1 cellular context compared by ENCODE assay signal in the genomic region with DNA sequence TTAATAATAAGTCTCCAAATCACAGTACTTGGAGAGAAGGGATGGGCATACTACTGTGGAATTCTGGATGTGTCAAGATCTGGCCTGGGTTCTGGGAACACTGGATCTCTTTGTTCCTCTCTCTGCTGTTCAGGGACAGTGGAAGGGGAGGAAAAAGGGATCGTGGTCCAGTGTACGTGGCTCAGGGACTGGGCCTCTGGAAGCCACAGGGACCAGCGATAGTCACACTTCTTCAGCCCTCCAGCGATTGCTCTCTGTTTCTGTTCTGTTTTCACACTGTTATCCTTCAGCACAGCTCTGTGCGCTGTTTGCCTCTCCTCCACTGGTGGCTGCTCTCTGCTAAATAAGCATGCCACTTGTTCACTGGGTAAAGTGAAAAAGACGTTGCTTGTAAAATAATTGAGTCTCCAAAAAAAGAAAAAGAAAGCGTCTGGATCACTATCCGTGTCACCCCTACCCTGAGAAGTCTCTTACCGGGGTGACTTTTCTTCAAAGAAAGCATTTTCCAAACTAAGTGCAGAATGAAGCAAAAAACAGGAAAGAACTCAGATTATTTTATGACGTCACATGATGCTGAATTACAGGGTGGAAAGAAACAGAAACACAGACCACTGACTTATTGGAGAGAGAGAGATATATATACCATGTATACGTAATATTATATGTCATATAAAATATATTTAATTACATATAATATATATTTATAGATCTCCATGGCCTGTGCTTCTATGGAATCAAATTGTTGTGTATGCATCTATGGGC.
TF ChIP-seq lines count a peak whose summit lies in the region.

No MANE protein-coding gene starts in this region.

TF ChIP-seq in IMR-90, 13 proteins besides CTCF, POLR2A, EP300 and RAD21:
- TF ChIP-seq, protein P1, sequence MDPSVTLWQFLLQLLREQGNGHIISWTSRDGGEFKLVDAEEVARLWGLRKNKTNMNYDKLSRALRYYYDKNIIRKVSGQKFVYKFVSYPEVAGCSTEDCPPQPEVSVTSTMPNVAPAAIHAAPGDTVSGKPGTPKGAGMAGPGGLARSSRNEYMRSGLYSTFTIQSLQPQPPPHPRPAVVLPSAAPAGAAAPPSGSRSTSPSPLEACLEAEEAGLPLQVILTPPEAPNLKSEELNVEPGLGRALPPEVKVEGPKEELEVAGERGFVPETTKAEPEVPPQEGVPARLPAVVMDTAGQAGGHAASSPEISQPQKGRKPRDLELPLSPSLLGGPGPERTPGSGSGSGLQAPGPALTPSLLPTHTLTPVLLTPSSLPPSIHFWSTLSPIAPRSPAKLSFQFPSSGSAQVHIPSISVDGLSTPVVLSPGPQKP (IDR thresholded peaks at IDR 0.05; ENCODE audit: borderline replicate concordance, low read depth, low read length), result no peak
- TF ChIP-seq RFX5 (IDR thresholded peaks at IDR 0.05; ENCODE audit: low read depth, low read length), result no peak
- TF ChIP-seq RCOR1 (IDR thresholded peaks at IDR 0.05; ENCODE audit: insufficient replicate concordance, low read length), result no peak
- no peak for TF ChIP-seq MAZ (IDR thresholded peaks at IDR 0.05; ENCODE audit: borderline replicate concordance, low read depth, low read length)
- no peak for TF ChIP-seq NFE2L2 (IDR thresholded peaks at IDR 0.05; ENCODE audit: low read depth, low read length)
- no peak for TF ChIP-seq USF2 (IDR thresholded peaks at IDR 0.05; ENCODE audit: low read depth, low read length)
- no peak for TF ChIP-seq CEBPB (IDR thresholded peaks at IDR 0.05; ENCODE audit: low read depth, low read length)
- no peak for TF ChIP-seq SMC3 (IDR thresholded peaks at IDR 0.05; ENCODE audit: low read depth, low read length)
- TF ChIP-seq CHD1 (IDR thresholded peaks at IDR 0.05; ENCODE audit: low read depth, low read length), result no peak
